24 cellular contexts compared by ENCODE assay signal in genomic region chr6:157110620-157111019, GRCh38.
DNase-seq lines count a peak whose midpoint lies in the region; ATAC-seq, FAIRE-seq and TF ChIP-seq lines count a peak whose summit lies in the region.
"Had no signal": no experiment of that assay in that cellular context is flagged by ENCODE, and none has a peak within 500 bp of the region (broad histone marks: within the 10 kb centered on the region; RNA-seq: fewer than 3 reads in every experiment).

No MANE protein-coding gene starts in this region.

- H3K4me1 ChIP-seq in small intestine (ENCODE audit: control insufficient read depth in 2 of 2, insufficient read depth in 1 of 2, low read depth in 1 of 2, low read length in 1 of 2) (peaks cover 0 to 10% of the 10 kb centered on the region in 2 donors), gastrocnemius medialis (peaks cover 21 to 27% of the 10 kb centered on the region in 2 donors)
- H3K4me1 ChIP-seq: BLaER1 had no signal

- no peak for FAIRE-seq in small intestine (lab: Jason Lieb, UNC)
- FAIRE-seq: GM12892, urothelium cell line had no signal

- ATAC-seq in gastrocnemius medialis, result no peak
- ATAC-seq: left colon, PC-3, sciatic nerve had no signal

- intact Hi-C loops in gastrocnemius medialis (cut with DNase I; ENCODE audit: low total_unique reads), result no loop called here

- no peak overlapping the region for H3K4me3 ChIP-seq in fibroblast of the aortic adventitia (ENCODE audit: low read depth, low read length)
- H3K4me3 ChIP-seq in small intestine (ENCODE audit: low read depth in 1 of 2, low read length in 2 of 2), result no peak overlapping the region
- no peak overlapping the region for H3K4me3 ChIP-seq in gastrocnemius medialis
- H3K4me3 ChIP-seq: adrenal gland, BLaER1, SJCRH30 had no signal

- H3K9me3 ChIP-seq in small intestine (ENCODE audit: control insufficient read depth, low read depth) (no peaks in the 10 kb centered on the region), gastrocnemius medialis (no peaks in the 10 kb centered on the region)
- H3K9me3 ChIP-seq: adrenal gland, BLaER1, neutrophil, SJCRH30 had no signal

- TF ChIP-seq POLR2A in gastrocnemius medialis (IDR thresholded peaks at IDR 0.05), result no peak

- TF ChIP-seq CTCF in fibroblast of the aortic adventitia (IDR thresholded peaks at IDR 0.05; ENCODE audit: insufficient read depth, low read length) (no peak), gastrocnemius medialis (IDR thresholded peaks at IDR 0.05 in 4 of 5, conservative IDR thresholded peaks at IDR 0.05 in 1 of 5) (no peak)

- DNase-seq in EH (ENCODE audit: low read depth), result peak; percentile 68
- peak; percentile 44 for DNase-seq in RPMI7951 (ENCODE audit: low read depth)
- DNase-seq in fibroblast of the aortic adventitia (ENCODE audit: low read depth), result peak; percentile 46
- peak; percentile 87 for DNase-seq in small intestine
- DNase-seq in gastrocnemius medialis, result no peak
- no peak for DNase-seq in SW480 (ENCODE audit: low spot score)
- DNase-seq in NCI-H774 (lab: John Stamatoyannopoulos, UW), result no peak
- DNase-seq: activated CD4-positive, CD25-positive, alpha-beta regulatory T cell; activated effector memory CD4-positive, alpha-beta T cell treated with anti-CD3 and anti-CD28 coated beads, Interleukin-2, amount 50 U/mL, for 16 hours; adrenal gland; foreskin melanocyte; Kasumi-1; left colon; NCI-H1105 treated with DMSO at 0.1 percent for 48 hours; NCI-H2107; NCI-H526 treated with DMSO at 0.1 percent for 48 hours; PC-3; SJCRH30; stimulated activated CD4-positive, alpha-beta T cell treated with anti-CD3 and anti-CD28 coated beads, Interleukin-2, amount 100 ng/mL, for 48 hours had no signal

- no peaks in the 10 kb centered on the region for H3K27me3 ChIP-seq in small intestine (ENCODE audit: control insufficient read depth in 2 of 2, insufficient read depth in 2 of 2, low read length in 2 of 2)
- H3K27me3 ChIP-seq in gastrocnemius medialis, result no peaks in the 10 kb centered on the region
- H3K27me3 ChIP-seq: adrenal gland, BLaER1, neutrophil, SJCRH30 had no signal

- 70 to 84% (median 72%) methylated on average over 3 of the region's 3 CpGs for WGBS in small intestine, 3 donors

- H3K27ac ChIP-seq in small intestine (ENCODE audit: low read depth in 1 of 2, low read length in 1 of 2), result no peak overlapping the region
- H3K27ac ChIP-seq in gastrocnemius medialis, result no peak overlapping the region
- H3K27ac ChIP-seq: adrenal gland, BLaER1, neutrophil, SJCRH30 had no signal

- peaks cover 0 to 2% of the 10 kb centered on the region in 2 donors for H3K36me3 ChIP-seq in small intestine (ENCODE audit: control insufficient read depth in 2 of 2, insufficient read depth in 2 of 2, low read length in 2 of 2)
- no peaks in the 10 kb centered on the region for H3K36me3 ChIP-seq in gastrocnemius medialis
- H3K36me3 ChIP-seq: adrenal gland, SJCRH30 had no signal

- in situ Hi-C loops in gastrocnemius medialis (cut with MboI; ENCODE audit: low sequenced_read_pairs in 4 of 4), result no loop called here

Comparison
In these comparisons a context has a peak if more than half of its experiments do, and no peak if none do; other contexts are left out.
1. DNase-seq: peak in EH (single experiment), RPMI7951 (single experiment), fibroblast of the aortic adventitia (single experiment) and small intestine (single experiment); none in gastrocnemius medialis (0 of 2), SW480 (single experiment) and NCI-H774 (single experiment).